8 cellular contexts compared by ENCODE assay signal in the genomic region with DNA sequence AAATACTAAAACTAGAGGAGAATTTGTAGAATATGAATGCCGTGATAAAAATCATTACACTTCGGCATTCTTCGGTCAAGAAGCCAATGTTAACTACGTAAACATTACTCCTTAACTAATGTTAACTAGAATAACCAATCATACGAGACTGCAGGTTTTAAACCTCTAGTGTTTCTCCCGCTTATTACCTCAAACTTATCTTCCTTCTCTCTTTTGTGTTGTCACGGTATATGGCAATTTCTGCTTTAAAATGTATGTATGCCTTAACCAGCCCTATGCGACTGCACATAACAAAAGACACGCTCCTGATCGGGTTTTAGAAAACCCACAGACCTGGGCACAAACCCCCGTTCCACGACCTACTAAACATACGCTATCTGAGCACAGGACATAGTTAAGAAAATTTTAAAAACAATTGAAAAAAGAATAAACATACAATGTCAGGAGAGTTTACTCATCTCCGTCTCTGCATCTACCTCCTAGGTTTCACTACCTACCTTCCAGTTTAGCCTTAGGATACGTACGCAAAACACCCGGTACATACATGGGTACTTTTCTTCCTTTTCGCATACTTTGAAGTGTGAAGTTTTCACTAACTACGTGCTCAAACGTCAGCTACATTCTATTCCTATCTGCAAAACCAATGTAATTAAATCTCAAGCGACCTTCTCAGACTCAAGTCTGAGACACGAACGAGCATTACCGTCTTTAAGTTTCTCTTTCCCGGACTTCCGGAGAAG. TPM values are rescaled to one million over a fixed set of nuclear protein-coding genes. Genes with fewer than 3 reads are reported as not detected.
DNase-seq lines count a peak whose midpoint lies in the region; ATAC-seq and TF ChIP-seq lines count a peak whose summit lies in the region.

No MANE protein-coding gene starts in this region.

- peak overlapping the region; percentile 83 for H3K4me3 ChIP-seq in WI38 (ENCODE audit: low read depth, low read length)
- peak overlapping the region; percentile 93 for H3K4me3 ChIP-seq in skeletal muscle cell (ENCODE audit: low read depth, low read length)

- no peak for ATAC-seq in GM21576 (IDR thresholded peaks at IDR 0.05; ENCODE audit: unreplicated experiment)
- ATAC-seq in HG03378 (IDR thresholded peaks at IDR 0.05; ENCODE audit: unreplicated experiment): no peak

- DNase-seq in EL (peak; percentile 17), HT1080 (ENCODE audit: low read depth) (peak; percentile 11), foreskin melanocyte (peak; percentile 24), skeletal muscle cell (ENCODE audit: low read depth) (no peak), NCI-H82 (lab: John Stamatoyannopoulos, UW) (no peak)

- TF ChIP-seq CTCF in WI38 (IDR thresholded peaks at IDR 0.05; ENCODE audit: low read depth, low read length): no peak

RNA-seq across cellular contexts. Expression of a gene that starts 1.1 kb away (rescaled TPM):
- total RNA-seq in HT1080 (2014; rRNA removed; shearing (Covaris generic)): 99.0 and 125 TPM in 2 replicates
- 220 and 266 TPM in 2 replicates for polyA plus RNA-seq in HT1080 (2015; cell fraction: cytosol; rRNA removed)
- polyA plus RNA-seq in HT1080 (2015; cell fraction: nucleus; rRNA removed): 219 and 249 TPM in 2 replicates

RNA-seq across cellular contexts. Expression of a gene that starts 59.3 kb away (rescaled TPM):
- total RNA-seq in HT1080 (2014; rRNA removed; shearing (Covaris generic)): 0.05 TPM in 1 of 2 replicates, not detected in the other
- 0.49 and 0.84 TPM in 2 replicates for polyA plus RNA-seq in HT1080 (2015; cell fraction: cytosol; rRNA removed)
- 0.74 TPM in 1 of 2 replicates, not detected in the other for polyA plus RNA-seq in HT1080 (2015; cell fraction: nucleus; rRNA removed)

RNA-seq across cellular contexts. Expression of a gene that starts 59.3 kb away (rescaled TPM):
- 14.9 and 15.4 TPM in 2 replicates for total RNA-seq in HT1080 (2014; rRNA removed; shearing (Covaris generic))
- polyA plus RNA-seq in HT1080 (2015; cell fraction: cytosol; rRNA removed): 7.3 and 8.8 TPM in 2 replicates
- 17.7 and 18.1 TPM in 2 replicates for polyA plus RNA-seq in HT1080 (2015; cell fraction: nucleus; rRNA removed)

Comparison
In these comparisons a context has a peak if more than half of its experiments do, and no peak if none do; other contexts are left out.
1. DNase-seq: peak in EL (single experiment), HT1080 (single experiment) and foreskin melanocyte (single experiment); none in skeletal muscle cell (single experiment) and NCI-H82 (single experiment).